Comparison of ENCODE assay signal across 1 cellular context in genomic region chr4:7073526-7074390, GRCh38.
TF ChIP-seq lines count a peak whose summit lies in the region.

No MANE protein-coding gene starts in this region.

TF ChIP-seq in WTC11, 78 proteins besides CTCF, POLR2A, EP300 and RAD21 (continued from another document):
- TF ChIP-seq, protein P1, sequence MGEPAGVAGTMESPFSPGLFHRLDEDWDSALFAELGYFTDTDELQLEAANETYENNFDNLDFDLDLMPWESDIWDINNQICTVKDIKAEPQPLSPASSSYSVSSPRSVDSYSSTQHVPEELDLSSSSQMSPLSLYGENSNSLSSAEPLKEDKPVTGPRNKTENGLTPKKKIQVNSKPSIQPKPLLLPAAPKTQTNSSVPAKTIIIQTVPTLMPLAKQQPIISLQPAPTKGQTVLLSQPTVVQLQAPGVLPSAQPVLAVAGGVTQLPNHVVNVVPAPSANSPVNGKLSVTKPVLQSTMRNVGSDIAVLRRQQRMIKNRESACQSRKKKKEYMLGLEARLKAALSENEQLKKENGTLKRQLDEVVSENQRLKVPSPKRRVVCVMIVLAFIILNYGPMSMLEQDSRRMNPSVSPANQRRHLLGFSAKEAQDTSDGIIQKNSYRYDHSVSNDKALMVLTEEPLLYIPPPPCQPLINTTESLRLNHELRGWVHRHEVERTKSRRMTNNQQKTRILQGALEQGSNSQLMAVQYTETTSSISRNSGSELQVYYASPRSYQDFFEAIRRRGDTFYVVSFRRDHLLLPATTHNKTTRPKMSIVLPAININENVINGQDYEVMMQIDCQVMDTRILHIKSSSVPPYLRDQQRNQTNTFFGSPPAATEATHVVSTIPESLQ (CRISPR knock-in tag; IDR thresholded peaks at IDR 0.05), result no peak
- no peak for TF ChIP-seq MYBL2 (CRISPR knock-in tag; IDR thresholded peaks at IDR 0.05)
- TF ChIP-seq SMAD3 (CRISPR knock-in tag; IDR thresholded peaks at IDR 0.05; ENCODE audit: borderline replicate concordance), result no peak
- TF ChIP-seq, protein P2, sequence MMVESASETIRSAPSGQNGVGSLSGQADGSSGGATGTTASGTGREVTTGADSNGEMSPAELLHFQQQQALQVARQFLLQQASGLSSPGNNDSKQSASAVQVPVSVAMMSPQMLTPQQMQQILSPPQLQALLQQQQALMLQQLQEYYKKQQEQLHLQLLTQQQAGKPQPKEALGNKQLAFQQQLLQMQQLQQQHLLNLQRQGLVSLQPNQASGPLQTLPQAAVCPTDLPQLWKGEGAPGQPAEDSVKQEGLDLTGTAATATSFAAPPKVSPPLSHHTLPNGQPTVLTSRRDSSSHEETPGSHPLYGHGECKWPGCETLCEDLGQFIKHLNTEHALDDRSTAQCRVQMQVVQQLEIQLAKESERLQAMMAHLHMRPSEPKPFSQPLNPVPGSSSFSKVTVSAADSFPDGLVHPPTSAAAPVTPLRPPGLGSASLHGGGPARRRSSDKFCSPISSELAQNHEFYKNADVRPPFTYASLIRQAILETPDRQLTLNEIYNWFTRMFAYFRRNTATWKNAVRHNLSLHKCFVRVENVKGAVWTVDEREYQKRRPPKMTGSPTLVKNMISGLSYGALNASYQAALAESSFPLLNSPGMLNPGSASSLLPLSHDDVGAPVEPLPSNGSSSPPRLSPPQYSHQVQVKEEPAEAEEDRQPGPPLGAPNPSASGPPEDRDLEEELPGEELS (CRISPR knock-in tag; IDR thresholded peaks at IDR 0.05), result no peak
